In genomic region chr17:47705536-47706481, GRCh38 we compare ENCODE assay signal across 12 cellular contexts.
A peak's percentile ranks its signal among the peaks of the same experiment; 100 is the strongest.
DNase-seq lines count a peak whose midpoint lies in the region; ATAC-seq and TF ChIP-seq lines count a peak whose summit lies in the region.
"Had no signal": no experiment of that assay in that cellular context is flagged by ENCODE, and none has a peak within 500 bp of the region (broad histone marks: within the 10 kb centered on the region; RNA-seq: fewer than 3 reads in every experiment).

No MANE protein-coding gene starts in this region.

- no peak for TF ChIP-seq CTCF in GM20000 (IDR thresholded peaks at IDR 0.05; ENCODE audit: extremely low read depth, missing control alignments)

- peak overlapping the region; percentile 82 for H3K4me3 Mint-ChIP-seq in activated naive CD8-positive, alpha-beta T cell
- H3K4me3 Mint-ChIP-seq: dendritic cell treated with granulocyte-macrophage colony-stimulating factor and Interleukin-4, amounts not matched to agents 40 ng/mL and 50 ng/mL, for 4 days; nephron progenitor cell had no signal

- DNase-seq in GM20000 (ENCODE audit: low spot score) (peak; percentile 28), NCI-H510A (lab: John Stamatoyannopoulos, UW) (no peak)
- peak; percentile 52 for DNase-seq in activated CD4-positive, CD25-positive, alpha-beta regulatory T cell treated with anti-CD3 and anti-CD28 coated beads, Interleukin-2, amount 50 U/mL, for 72 hours
- DNase-seq in stimulated activated CD4-positive, alpha-beta T cell treated with anti-CD3 and anti-CD28 coated beads, Interleukin-2, amount 100 ng/mL, for 4 hours (ENCODE audit: low read depth) = peak; percentile 53
- DNase-seq: Caco-2, NCI-H2029 treated with DMSO at 0.1 percent for 48 hours, nephron progenitor cell had no signal

- H3K4me1 Mint-ChIP-seq in activated naive CD8-positive, alpha-beta T cell (ENCODE audit: low read depth) = peaks cover 73% of the 10 kb centered on the region

- peaks cover 9% of the 10 kb centered on the region for H3K36me3 Mint-ChIP-seq in activated naive CD8-positive, alpha-beta T cell

- H3K27ac Mint-ChIP-seq in activated naive CD8-positive, alpha-beta T cell = peak overlapping the region; percentile 94
- H3K27ac Mint-ChIP-seq: dendritic cell treated with granulocyte-macrophage colony-stimulating factor and Interleukin-4, amounts not matched to agents 40 ng/mL and 50 ng/mL, for 4 days; nephron progenitor cell had no signal

- no peaks in the 10 kb centered on the region for H3K27me3 Mint-ChIP-seq in activated naive CD8-positive, alpha-beta T cell

- ATAC-seq in GM19395 (IDR thresholded peaks at IDR 0.05; ENCODE audit: unreplicated experiment) (no peak), HG03196 (IDR thresholded peaks at IDR 0.05; ENCODE audit: unreplicated experiment) (no peak), GM19324 (IDR thresholded peaks at IDR 0.05; ENCODE audit: low FRiP score, unreplicated experiment) (no peak)

- H3K9me3 Mint-ChIP-seq in activated naive CD8-positive, alpha-beta T cell (ENCODE audit: low read depth) = no peaks in the 10 kb centered on the region
- H3K9me3 Mint-ChIP-seq: dendritic cell treated with granulocyte-macrophage colony-stimulating factor and Interleukin-4, amounts not matched to agents 40 ng/mL and 50 ng/mL, for 4 days; nephron progenitor cell had no signal
